31 cellular contexts compared by ENCODE assay signal in the genomic region with DNA sequence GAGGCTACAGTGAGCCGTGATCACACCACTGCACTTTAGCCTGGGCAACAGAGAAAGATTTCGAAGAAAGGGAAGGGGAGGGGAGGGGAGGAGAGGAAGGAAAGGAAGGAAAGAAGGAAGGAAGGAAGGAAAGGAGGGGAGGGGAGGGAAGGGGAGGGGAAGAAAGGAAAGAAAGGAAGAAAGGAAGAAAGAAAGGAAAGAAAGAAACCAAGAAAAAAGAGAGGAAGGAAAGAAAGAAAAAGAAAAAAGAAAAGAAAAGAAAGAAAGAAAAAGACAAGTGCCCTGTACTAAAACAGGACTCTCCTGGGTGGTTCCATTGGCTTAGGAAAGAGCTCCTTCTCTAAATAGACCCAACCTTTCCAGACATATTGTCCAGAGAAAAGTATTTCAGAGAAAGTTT.
"Had no signal": no experiment of that assay in that cellular context is flagged by ENCODE, and none has a peak within 500 bp of the region (broad histone marks: within the 10 kb centered on the region; RNA-seq: fewer than 3 reads in every experiment).

No MANE protein-coding gene starts in this region.

- H3K27me3 ChIP-seq: ovary, thyroid gland, upper lobe of left lung, uterus had no signal

- H3K4me1 Mint-ChIP-seq: naive thymus-derived CD4-positive, alpha-beta T cell; natural killer cell; neural crest cell; stimulated activated memory B cell treated with anti-CD40 and anti-IgM and Interleukin-4, amounts not matched to agents 10 μg/mL and 1 μg/mL and 100 μg/mL, for 72 hours had no signal

- H3K9ac ChIP-seq: parathyroid adenoma had no signal

- H2AFZ ChIP-seq: parathyroid adenoma had no signal

- H3K79me2 ChIP-seq: parathyroid adenoma had no signal

- H3K36me3 ChIP-seq: neutrophil, ovary, spleen, stomach, thoracic aorta, thyroid gland, tibial nerve, upper lobe of left lung, uterus had no signal

- H3K4me3 Mint-ChIP-seq: naive thymus-derived CD4-positive, alpha-beta T cell; natural killer cell; nephron; neural crest cell; stimulated activated memory B cell treated with anti-CD40 and anti-IgM and Interleukin-4, amounts not matched to agents 10 μg/mL and 1 μg/mL and 100 μg/mL, for 72 hours; stimulated activated naive CD8-positive, alpha-beta T cell treated with anti-CD3 and anti-CD28 coated beads, Interleukin-15, Interleukin-2, amounts not matched to agents 100 ng/mL and 50 ng/mL, for 24 hours had no signal

- H3K9me3 Mint-ChIP-seq: naive thymus-derived CD4-positive, alpha-beta T cell; natural killer cell; nephron; neural crest cell; stimulated activated memory B cell treated with anti-CD40 and anti-IgM and Interleukin-4, amounts not matched to agents 10 μg/mL and 1 μg/mL and 100 μg/mL, for 72 hours; stimulated activated naive CD8-positive, alpha-beta T cell treated with anti-CD3 and anti-CD28 coated beads, Interleukin-15, Interleukin-2, amounts not matched to agents 100 ng/mL and 50 ng/mL, for 24 hours had no signal

- H3K36me3 Mint-ChIP-seq: naive thymus-derived CD4-positive, alpha-beta T cell; natural killer cell; stimulated activated memory B cell treated with anti-CD40 and anti-IgM and Interleukin-4, amounts not matched to agents 10 μg/mL and 1 μg/mL and 100 μg/mL, for 72 hours had no signal

- H3K9me3 ChIP-seq: neutrophil, ovary, psoas muscle, spleen, stomach, thoracic aorta, thyroid gland, tibial nerve, upper lobe of left lung, uterus had no signal

- H3K4me1 ChIP-seq: parathyroid adenoma, psoas muscle, spleen, stomach, thyroid gland, tibial nerve, upper lobe of left lung, uterus had no signal

- DNase-seq: naive thymus-derived CD4-positive, alpha-beta T cell; natural killer cell; nucleus accumbens; ovary; posterior cingulate gyrus; psoas muscle; right cardiac atrium; stimulated activated CD4-positive, alpha-beta T cell treated with anti-CD3 and anti-CD28 coated beads, Interleukin-12 subunit alpha, Interleukin-12 subunit beta, amount 100 ng/mL, for 4 hours; stimulated activated CD4-positive, alpha-beta T cell treated with anti-CD3 and anti-CD28 coated beads, Interleukin-1b, Interleukin-23, amount 100 ng/mL, for 48 hours; stimulated activated CD4-positive, alpha-beta T cell treated with anti-CD3 and anti-CD28 coated beads, Interleukin-4, amount 100 ng/mL, for 1 hour; stimulated activated CD4-positive, alpha-beta T cell treated with anti-CD3 and anti-CD28 coated beads, Interleukin-4, amount 100 ng/mL, for 4 hours; stimulated activated CD8-positive, alpha-beta memory T cell treated with anti-CD3 and anti-CD28 coated beads, Interleukin-4, amount 100 ng/mL, for 48 hours; stimulated activated naive CD4-positive, alpha-beta T cell; stomach; thyroid gland; trophoblast cell; upper lobe of left lung; uterus had no signal

- H3K27ac Mint-ChIP-seq: naive thymus-derived CD4-positive, alpha-beta T cell; natural killer cell; nephron; progenitor cell of endocrine pancreas; stimulated activated memory B cell treated with anti-CD40 and anti-IgM and Interleukin-4, amounts not matched to agents 10 μg/mL and 1 μg/mL and 100 μg/mL, for 72 hours; stimulated activated naive CD8-positive, alpha-beta T cell treated with anti-CD3 and anti-CD28 coated beads, Interleukin-15, Interleukin-2, amounts not matched to agents 100 ng/mL and 50 ng/mL, for 24 hours had no signal

- H3K27ac ChIP-seq: neutrophil, ovary, parathyroid adenoma, psoas muscle, skin epidermis, spleen, stomach, thoracic aorta, thyroid gland, tibial nerve, upper lobe of left lung, uterus had no signal

- ATAC-seq: naive thymus-derived CD4-positive, alpha-beta T cell; natural killer cell; psoas muscle; right cardiac atrium; sciatic nerve; stimulated activated memory B cell treated with anti-CD40 and anti-IgM and Interleukin-4, amounts not matched to agents 10 μg/mL and 1 μg/mL and 100 μg/mL, for 72 hours had no signal

- H3K4me2 ChIP-seq: smooth muscle cell had no signal

- H3K4me3 ChIP-seq: ovary, psoas muscle, skin epidermis, smooth muscle cell, spleen, stomach, thoracic aorta, thyroid gland, tibial nerve, upper lobe of left lung, uterus had no signal
